In genomic region chr6:127207591-127208120, GRCh38 we compare ENCODE assay signal across 16 cellular contexts. TPM values are rescaled to one million over a fixed set of nuclear protein-coding genes. Genes with fewer than 3 reads are reported as not detected.
DNase-seq lines count a peak whose midpoint lies in the region; ATAC-seq and TF ChIP-seq lines count a peak whose summit lies in the region.
"Had no signal": no experiment of that assay in that cellular context is flagged by ENCODE, and none has a peak within 500 bp of the region (broad histone marks: within the 10 kb centered on the region; RNA-seq: fewer than 3 reads in every experiment).

No MANE protein-coding gene starts in this region.

- H3K27ac Mint-ChIP-seq in GM23338: peak overlapping the region; percentile 6; the same call in 1 of the 2 replicates
- H3K27ac Mint-ChIP-seq: activated CD4-positive, alpha-beta memory T cell treated with anti-CD3 and anti-CD28 coated beads, Interleukin-2, amount 10 ng/mL, durations not matched to agents 7 days and 5 days had no signal

- peaks cover 5% of the 10 kb centered on the region; the same call in 1 of the 2 replicates for H3K9me2 ChIP-seq in GM23338 (ENCODE audit: insufficient read depth)

- no peak overlapping the region for H3K4me3 Mint-ChIP-seq in GM23338
- H3K4me3 Mint-ChIP-seq: activated CD4-positive, alpha-beta memory T cell treated with anti-CD3 and anti-CD28 coated beads, Interleukin-2, amount 10 ng/mL, durations not matched to agents 7 days and 5 days had no signal

- H3K9me3 Mint-ChIP-seq in GM23338: no peaks in the 10 kb centered on the region
- H3K9me3 Mint-ChIP-seq: activated CD4-positive, alpha-beta memory T cell treated with anti-CD3 and anti-CD28 coated beads, Interleukin-2, amount 10 ng/mL, durations not matched to agents 7 days and 5 days had no signal

- H4K20me1 ChIP-seq in GM23338 (replicated peaks; ENCODE audit: insufficient read depth): no peaks in the 10 kb centered on the region

- ATAC-seq in GM23338 (no peak), HG03045 (IDR thresholded peaks at IDR 0.05; ENCODE audit: unreplicated experiment) (no peak)
- ATAC-seq: Panc1 had no signal

- H3K27ac ChIP-seq in GM23338 (ENCODE audit: low read depth) (no peak overlapping the region), vagina (no peak overlapping the region)
- H3K27ac ChIP-seq: coronary artery, transverse colon had no signal

- DNase-seq in A172 (ENCODE audit: low spot score) (peak; percentile 42), GM23338 (ENCODE audit: low spot score) (peak; percentile 10), amniotic epithelial cell (ENCODE audit: low read depth) (peak; percentile 24), fibroblast of the aortic adventitia (ENCODE audit: low read depth) (peak; percentile 57), vagina (ENCODE audit: extremely low spot score in 2 of 2) (no peak), NCI-H1930 (lab: John Stamatoyannopoulos, UW) (no peak), OCI-M2 (lab: John Stamatoyannopoulos, UW; ENCODE audit: unreplicated experiment) (no peak)
- DNase-seq: activated CD4-positive, alpha-beta memory T cell treated with anti-CD3 and anti-CD28 coated beads, Interleukin-2, amount 10 ng/mL, durations not matched to agents 7 days and 5 days; hippocampal formation; NCI-H2029; NCI-H69; occipital lobe; transverse colon had no signal

- H3K27me3 ChIP-seq in GM23338 (ENCODE audit: insufficient read depth): no peaks in the 10 kb centered on the region
- no peaks in the 10 kb centered on the region for H3K27me3 ChIP-seq in vagina
- H3K27me3 ChIP-seq: transverse colon had no signal

- no peak for TF ChIP-seq POLR2A in vagina (IDR thresholded peaks at IDR 0.05)

- peaks cover 2% of the 10 kb centered on the region; the same call in 2 of the 3 replicates for H3K4me1 Mint-ChIP-seq in GM23338
- H3K4me1 Mint-ChIP-seq: activated CD4-positive, alpha-beta memory T cell treated with anti-CD3 and anti-CD28 coated beads, Interleukin-2, amount 10 ng/mL, durations not matched to agents 7 days and 5 days had no signal

- no peaks in the 10 kb centered on the region for H3K9me3 ChIP-seq in vagina
- H3K9me3 ChIP-seq: transverse colon had no signal

- no peaks in the 10 kb centered on the region for H3K36me3 ChIP-seq in GM23338 (ENCODE audit: insufficient read depth)
- H3K36me3 ChIP-seq in vagina: no peaks in the 10 kb centered on the region
- H3K36me3 ChIP-seq: transverse colon had no signal

- H3K79me2 ChIP-seq in GM23338 (replicated peaks; ENCODE audit: insufficient read depth): no peaks in the 10 kb centered on the region

- H2AFZ ChIP-seq in GM23338: no peak overlapping the region

- H3K4me1 ChIP-seq in GM23338 (ENCODE audit: insufficient read depth) (no peaks in the 10 kb centered on the region; the same call in none of the 2 replicates), vagina (no peaks in the 10 kb centered on the region)
- H3K4me1 ChIP-seq: transverse colon had no signal

- H3K4me3 ChIP-seq in GM23338 (no peak overlapping the region), fibroblast of the aortic adventitia (ENCODE audit: low read depth, low read length) (no peak overlapping the region), vagina (no peak overlapping the region)
- H3K4me3 ChIP-seq: coronary artery, transverse colon had no signal

- no peaks in the 10 kb centered on the region for H3F3A ChIP-seq in GM23338 (replicated peaks; ENCODE audit: low read depth)

- no peaks in the 10 kb centered on the region for H3K27me3 Mint-ChIP-seq in GM23338 (ENCODE audit: insufficient read depth, low read depth, poor library complexity)

- H3K4me2 ChIP-seq in GM23338: no peak overlapping the region

- intact Hi-C loops in vagina (cut with DNase I): no loop called here

- no peaks in the 10 kb centered on the region for H3K36me3 Mint-ChIP-seq in GM23338 (ENCODE audit: low read depth)

- TF ChIP-seq CTCF in GM23338 (conservative IDR thresholded peaks at IDR 0.05; ENCODE audit: low read depth in 2 of 2) (no peak), fibroblast of the aortic adventitia (IDR thresholded peaks at IDR 0.05; ENCODE audit: insufficient read depth, low read length) (no peak), vagina (IDR thresholded peaks at IDR 0.05) (no peak)

TF ChIP-seq in GM23338, 12 proteins besides CTCF, POLR2A, EP300 and RAD21:
- TF ChIP-seq ETS1 (IDR thresholded peaks at IDR 0.05) (no peak), NANOG (IDR thresholded peaks at IDR 0.05; ENCODE audit: borderline replicate concordance) (no peak), ZNF331 (CRISPR knock-in tag; IDR thresholded peaks at IDR 0.05; ENCODE audit: low read depth) (no peak), ZNF462 (CRISPR knock-in tag; IDR thresholded peaks at IDR 0.05) (no peak)

RNA-seq across cellular contexts. Expression of gene RNF146, which starts 59.0 kb away (rescaled TPM):
- 28.2 and 34.9 TPM in 2 replicates for total RNA-seq in A172 (2014; rRNA removed; shearing (Covaris generic))
- total RNA-seq in GM23338 (2014; rRNA removed; shearing (Covaris generic)): 25.6 and 43.7 TPM in 2 replicates
- polyA plus RNA-seq in GM23338 (2016; fragmentation: Nextera tagmentation; extraction: Ambion mirVana): 19.8 and 24.2 TPM in 2 replicates
- total RNA-seq in fibroblast of the aortic adventitia (ENCODE audit: low replicate concordance): 55.6 and 66.2 TPM in 2 replicates
- total RNA-seq in vagina: 53.0 TPM

Comparison
In these comparisons a context has a peak if more than half of its experiments do, and no peak if none do; other contexts are left out.
1. DNase-seq: peak in A172 (single experiment), GM23338 (single experiment), amniotic epithelial cell (single experiment) and fibroblast of the aortic adventitia (single experiment); none in vagina (0 of 2), NCI-H1930 (0 of 2) and OCI-M2 (single experiment).